In the genomic region with DNA sequence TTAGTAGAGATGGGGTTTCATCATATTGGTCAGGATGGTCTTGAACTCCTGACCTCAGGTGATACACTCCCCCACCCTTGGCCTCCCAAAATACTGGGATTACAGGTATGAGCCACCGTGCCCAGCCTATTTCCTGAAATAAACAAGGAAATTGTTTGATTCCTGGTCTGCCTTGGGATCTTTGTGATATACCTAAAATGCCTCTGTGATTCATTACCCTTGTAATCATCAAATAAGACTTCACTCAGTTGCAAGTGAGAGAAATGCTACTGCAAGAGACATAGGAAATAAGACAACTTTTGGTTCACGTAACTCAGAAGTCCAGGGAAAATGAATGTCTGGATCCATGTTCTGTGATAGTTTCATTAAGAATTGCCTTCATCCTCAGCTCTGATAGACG, we compare ENCODE assay signal across 16 cellular contexts.
A peak's percentile ranks its signal among the peaks of the same experiment; 100 is the strongest.
DNase-seq lines count a peak whose midpoint lies in the region; ATAC-seq, FAIRE-seq and TF ChIP-seq lines count a peak whose summit lies in the region.
"Had no signal": no experiment of that assay in that cellular context is flagged by ENCODE, and none has a peak within 500 bp of the region (broad histone marks: within the 10 kb centered on the region; RNA-seq: fewer than 3 reads in every experiment).

No MANE protein-coding gene starts in this region.

- no peaks in the 10 kb centered on the region for H3K36me3 Mint-ChIP-seq in Caco-2 (ENCODE audit: insufficient read depth, unreplicated experiment)
- H3K36me3 Mint-ChIP-seq: CD4-positive, CD25-positive, alpha-beta regulatory T cell had no signal

- 88 to 95% methylated on average over 3 of the region's 3 CpGs for WGBS in lower leg skin, 2 donors

- no peaks in the 10 kb centered on the region for H3K9me3 Mint-ChIP-seq in Caco-2 (ENCODE audit: unreplicated experiment)
- H3K9me3 Mint-ChIP-seq: HFFc6 had no signal

- no peak overlapping the region for H3K27ac ChIP-seq in OCI-LY7 (ENCODE audit: low read depth, low read length, poor library complexity, severe bottlenecking)
- H3K27ac ChIP-seq in foreskin keratinocyte = no peak overlapping the region

- H4K20me1 ChIP-seq in OCI-LY7 (ENCODE audit: insufficient read depth, low read length) = no peaks in the 10 kb centered on the region
- H4K20me1 ChIP-seq: BLaER1 treated with 17β-estradiol and CSF1 and Interleukin-3, amounts not matched to agents 10 nM and 100 nM had no signal

- H3K4me1 Mint-ChIP-seq in Caco-2 (ENCODE audit: low read depth, unreplicated experiment) = peaks cover 36% of the 10 kb centered on the region
- H3K4me1 Mint-ChIP-seq: CD4-positive, CD25-positive, alpha-beta regulatory T cell had no signal

- CTCF ChIA-PET in Caco-2 (lab: Charles Lee) = interaction anchor here (1.2 kb wide), 1 partner anchor 15 kb away, joined by 3 read pairs; no protein-coding TSS in a partner anchor
- CTCF ChIA-PET in OCI-LY7 (lab: Charles Lee; ENCODE audit: unreplicated experiment) = no interaction called here

- FAIRE-seq in bronchial epithelial cell (lab: Jason Lieb, UNC) = no peak
- FAIRE-seq: GM12892, GM19239, K562 had no signal

- H3K36me3 ChIP-seq in Caco-2 (ENCODE audit: control insufficient read depth, insufficient read depth, low read length) (no peaks in the 10 kb centered on the region), OCI-LY7 (ENCODE audit: insufficient read depth, low read length) (no peaks in the 10 kb centered on the region), bronchial epithelial cell (ENCODE audit: control insufficient read depth, insufficient read depth, low read length) (no peaks in the 10 kb centered on the region)
- H3K36me3 ChIP-seq: BLaER1 treated with 17β-estradiol and CSF1 and Interleukin-3, amounts not matched to agents 10 nM and 100 nM had no signal

- ATAC-seq in foreskin keratinocyte (peak; percentile 41), HG03342 (IDR thresholded peaks at IDR 0.05; ENCODE audit: unreplicated experiment) (no peak), GM19328 (IDR thresholded peaks at IDR 0.05; ENCODE audit: unreplicated experiment) (no peak)
- ATAC-seq: K562 had no signal

- peak overlapping the region; percentile 57 for H3K4me2 ChIP-seq in OCI-LY7 (ENCODE audit: low read length)

- no peak for TF ChIP-seq CTCF in Caco-2 (IDR thresholded peaks at IDR 0.05; ENCODE audit: insufficient read depth in 1 of 2, low read depth in 1 of 2, low read length in 1 of 2, severe bottlenecking in 1 of 2, unreplicated experiment in 1 of 2)
- TF ChIP-seq CTCF in OCI-LY7 (conservative IDR thresholded peaks at IDR 0.05; ENCODE audit: low read length) = no peak
- TF ChIP-seq CTCF in bronchial epithelial cell (IDR thresholded peaks at IDR 0.05; ENCODE audit: insufficient read depth, low read length, severe bottlenecking) = no peak
- TF ChIP-seq CTCF in foreskin keratinocyte (conservative IDR thresholded peaks at IDR 0.05) = no peak
- no peak for TF ChIP-seq CTCF in lower leg skin (IDR thresholded peaks at IDR 0.05)

- H3K27ac Mint-ChIP-seq in Caco-2 (ENCODE audit: unreplicated experiment) = no peak overlapping the region
- H3K27ac Mint-ChIP-seq: HFFc6 had no signal

- POLR2A ChIA-PET in Caco-2 (lab: Charles Lee) (interaction anchor here (0.6 kb wide), 1 partner anchor 42 kb away, joined by 4 read pairs; no protein-coding TSS in a partner anchor), OCI-LY7 (lab: Charles Lee) (interaction anchor here (0.6 kb wide), 1 partner anchor 9 kb away, joined by 4 read pairs; no protein-coding TSS in a partner anchor)

- no peaks in the 10 kb centered on the region for H3K79me2 ChIP-seq in OCI-LY7 (ENCODE audit: insufficient read depth, low read depth, low read length)

- intact Hi-C loops in Caco-2 (cut with micrococcal nuclease; ENCODE audit: unreplicated experiment) (no loop called here), OCI-LY7 (cut with micrococcal nuclease; ENCODE audit: unreplicated experiment) (no loop called here), lower leg skin (cut with DNase I; ENCODE audit: low total_unique reads) (no loop called here)

- H3K4me3 ChIP-seq in Caco-2 (ENCODE audit: low read depth, low read length) = no peak overlapping the region
- no peak overlapping the region for H3K4me3 ChIP-seq in OCI-LY7 (ENCODE audit: low read depth, low read length, poor library complexity, severe bottlenecking)
- H3K4me3 ChIP-seq in bronchial epithelial cell (ENCODE audit: low read depth, low read length) = no peak overlapping the region
- H3K4me3 ChIP-seq in lower leg skin (ENCODE audit: low read depth, poor library complexity, severe bottlenecking) = no peak overlapping the region
- H3K4me3 ChIP-seq: BLaER1 treated with 17β-estradiol and CSF1 and Interleukin-3, amounts not matched to agents 10 nM and 100 nM; K562 had no signal

- H3K27me3 ChIP-seq in Caco-2 (replicated peaks; ENCODE audit: control insufficient read depth, insufficient read depth, low read length) (no peaks in the 10 kb centered on the region), bronchial epithelial cell (ENCODE audit: control insufficient read depth, insufficient read depth, low read length) (no peaks in the 10 kb centered on the region), foreskin keratinocyte (no peaks in the 10 kb centered on the region)
- H3K27me3 ChIP-seq: BLaER1 treated with 17β-estradiol and CSF1 and Interleukin-3, amounts not matched to agents 10 nM and 100 nM had no signal

- TSS peak; percentile 88 for BruUV-seq in Caco-2 (replicated peaks; lab: Mats Ljungman, UMichigan)
- no TSS peak for BruUV-seq in OCI-LY7 (replicated peaks; lab: Mats Ljungman, UMichigan)

- no peaks in the 10 kb centered on the region for H3K9me3 ChIP-seq in Caco-2
- no peaks in the 10 kb centered on the region for H3K9me3 ChIP-seq in OCI-LY7 (ENCODE audit: low read length)
- H3K9me3 ChIP-seq: BLaER1 treated with 17β-estradiol and CSF1 and Interleukin-3, amounts not matched to agents 10 nM and 100 nM had no signal

- no peaks in the 10 kb centered on the region for H3K9me2 ChIP-seq in OCI-LY7 (ENCODE audit: insufficient read depth, low read length)

- peak overlapping the region; percentile 62; the same call in 1 of the 2 replicates for H2AFZ ChIP-seq in OCI-LY7 (ENCODE audit: low read length)

- no peak for DNase-seq in Caco-2
- DNase-seq in OCI-LY7 (ENCODE audit: low spot score) = no peak
- DNase-seq in bronchial epithelial cell (ENCODE audit: low read depth) = peak; percentile 68
- DNase-seq in foreskin keratinocyte = no peak
- no peak for DNase-seq in lower leg skin (ENCODE audit: low spot score in 2 of 2)
- DNase-seq: CD4-positive, CD25-positive, alpha-beta regulatory T cell; DMS 273 treated with DMSO at 0.1 percent for 48 hours; DMS79 treated with DMSO at 0.1 percent for 48 hours; GDM1; HFFc6 had no signal

- TF ChIP-seq POLR2A in lower leg skin (IDR thresholded peaks at IDR 0.05) = no peak

- H3K4me3 Mint-ChIP-seq in Caco-2 (ENCODE audit: unreplicated experiment) = no peak overlapping the region
- H3K4me3 Mint-ChIP-seq: CD4-positive, CD25-positive, alpha-beta regulatory T cell; HFFc6 had no signal

- H3K4me1 ChIP-seq in Caco-2 (peaks cover 18% of the 10 kb centered on the region), OCI-LY7 (ENCODE audit: insufficient read depth, low read length, poor library complexity, severe bottlenecking) (peaks cover 28% of the 10 kb centered on the region), foreskin keratinocyte (peaks cover 8% of the 10 kb centered on the region)

- no peaks in the 10 kb centered on the region for H3K27me3 Mint-ChIP-seq in Caco-2 (ENCODE audit: insufficient read depth, unreplicated experiment)
- H3K27me3 Mint-ChIP-seq: CD4-positive, CD25-positive, alpha-beta regulatory T cell had no signal
